In genomic region chr12:56029666-56030293, GRCh38 we compare ENCODE assay signal across 7 cellular contexts. TPM values are rescaled to one million over a fixed set of nuclear protein-coding genes. Genes with fewer than 3 reads are reported as not detected.
A peak's percentile ranks its signal among the peaks of the same experiment; 100 is the strongest.
DNase-seq lines count a peak whose midpoint lies in the region; ATAC-seq and TF ChIP-seq lines count a peak whose summit lies in the region.

No MANE protein-coding gene starts in this region.

- POLR2A ChIA-PET in Panc1 (lab: Charles Lee): no interaction called here

- no peaks in the 10 kb centered on the region for H3K36me3 ChIP-seq in Panc1 (ENCODE audit: control insufficient read depth, insufficient read depth, low read length)

- DNase-seq in EL: peak; percentile 66
- no peak for DNase-seq in Panc1 (ENCODE audit: low read depth, low spot score)
- peak; percentile 57 for DNase-seq in amniotic epithelial cell (ENCODE audit: low read depth)
- DNase-seq in iPS-NIHi11 (ENCODE audit: low spot score): peak; percentile 68
- DNase-seq in stimulated activated naive CD8-positive, alpha-beta T cell treated with anti-CD3 and anti-CD28 coated beads, Interleukin-15, Interleukin-2, amounts not matched to agents 100 U/mL and 50 U/mL, for 24 hours: peak; percentile 56

- no peak overlapping the region for H3K27ac ChIP-seq in Panc1 (ENCODE audit: low read length)

- H3K9me3 ChIP-seq in Panc1 (ENCODE audit: control insufficient read depth, insufficient read depth, low read depth, low read length): no peaks in the 10 kb centered on the region

- peak; percentile 83 for TF ChIP-seq CTCF in Panc1 (IDR thresholded peaks at IDR 0.05)

- ATAC-seq in HG03135 (IDR thresholded peaks at IDR 0.05; ENCODE audit: unreplicated experiment) (peak; percentile 66), Panc1 (peak; percentile 87), HG02678 (IDR thresholded peaks at IDR 0.05; ENCODE audit: unreplicated experiment) (no peak)
- ATAC-seq in stimulated activated naive CD8-positive, alpha-beta T cell treated with anti-CD3 and anti-CD28 coated beads, Interleukin-15, Interleukin-2, amounts not matched to agents 100 U/mL and 50 U/mL, for 24 hours: no peak

- H3K4me3 ChIP-seq in Panc1 (ENCODE audit: low read depth in 2 of 2, low read length in 2 of 2): no peak overlapping the region

- BruUV-seq in Panc1 (replicated peaks; lab: Mats Ljungman, UMichigan): no TSS peak

- intact Hi-C loops in Panc1 (cut with micrococcal nuclease; ENCODE audit: unreplicated experiment): loop anchor here (2.0 kb wide), 1 partner anchor 33 kb away; the partner anchor contains the start of gene SUOX

- H3K27me3 ChIP-seq in Panc1 (ENCODE audit: control insufficient read depth, insufficient read depth, low read length): no peaks in the 10 kb centered on the region

- CTCF ChIA-PET in Panc1 (lab: Charles Lee): interaction anchor here (0.6 to 1.2 kb wide), 7 partner anchors 18 to 291 kb away, joined by 3 to 8 read pairs (median 3); partner anchors contain the start of gene SUOX

- no peaks in the 10 kb centered on the region for H3K4me1 ChIP-seq in Panc1 (ENCODE audit: control insufficient read depth, insufficient read depth, low read length)

- in situ Hi-C loops in Panc1 (cut with HindIII; ENCODE audit: low pct_unique_long_range_greater_than_20kb, low sequenced_read_pairs): no loop called here

RNA-seq across cellular contexts. Expression of gene IKZF4, which starts 8.9 kb away (rescaled TPM):
- total RNA-seq in Panc1 (2021; ENCODE audit: unreplicated experiment): 6.9 TPM
- 3.0 TPM for polyA plus RNA-seq in Panc1 (2012; ENCODE audit: insufficient read length)

RNA-seq across cellular contexts. Expression of gene RPS26, which starts 11.9 kb away (rescaled TPM):
- 46.4 TPM for total RNA-seq in Panc1 (2021; ENCODE audit: unreplicated experiment)
- polyA plus RNA-seq in Panc1 (2012; ENCODE audit: insufficient read length): 199 TPM

RNA-seq across cellular contexts. Expression of gene SUOX, which starts 32.7 kb away (rescaled TPM):
- total RNA-seq in Panc1 (2021; ENCODE audit: unreplicated experiment): 20.7 TPM
- polyA plus RNA-seq in Panc1 (2012; ENCODE audit: insufficient read length): 25.3 TPM

RNA-seq across cellular contexts. Expression of gene ERBB3, which starts 50.2 kb away (rescaled TPM):
- 0.90 TPM for total RNA-seq in Panc1 (2021; ENCODE audit: unreplicated experiment)
- 1.7 TPM for polyA plus RNA-seq in Panc1 (2012; ENCODE audit: insufficient read length)

RNA-seq across cellular contexts. Expression of gene RAB5B, which starts 55.9 kb away (rescaled TPM):
- total RNA-seq in Panc1 (2021; ENCODE audit: unreplicated experiment): 102 TPM
- 92.2 TPM for polyA plus RNA-seq in Panc1 (2012; ENCODE audit: insufficient read length)

Comparison
In these comparisons a context has a peak if more than half of its experiments do, and no peak if none do; other contexts are left out.
1. ATAC-seq: peak in HG03135 (single experiment) and Panc1 (single experiment); none in stimulated activated naive CD8-positive, alpha-beta T cell treated with anti-CD3 and anti-CD28 coated beads, Interleukin-15, Interleukin-2, amounts not matched to agents 100 U/mL and 50 U/mL, for 24 hours (single experiment) and HG02678 (single experiment).